In genomic region chr6:117264487-117265424, GRCh38 we compare ENCODE assay signal across 8 cellular contexts. TPM values are rescaled to one million over a fixed set of nuclear protein-coding genes. Genes with fewer than 3 reads are reported as not detected.
DNase-seq lines count a peak whose midpoint lies in the region; ATAC-seq and TF ChIP-seq lines count a peak whose summit lies in the region.

No MANE protein-coding gene starts in this region.

- peaks cover 81% of the 10 kb centered on the region for H3K27me3 Mint-ChIP-seq in T-helper 2 cell treated with Interferon-gamma antibody and Interleukin-4, amounts not matched to agents 5 μg/mL and 100 μg/mL, for 36 hours (ENCODE audit: low read depth)

- TF ChIP-seq CTCF in GM10266 (IDR thresholded peaks at IDR 0.05; ENCODE audit: control insufficient read depth, insufficient read depth, low read depth, missing control alignments): no peak

- H3K9me3 Mint-ChIP-seq in T-helper 2 cell treated with Interferon-gamma antibody and Interleukin-4, amounts not matched to agents 5 μg/mL and 100 μg/mL, for 36 hours: no peaks in the 10 kb centered on the region

- peaks cover 2% of the 10 kb centered on the region for H3K36me3 Mint-ChIP-seq in T-helper 2 cell treated with Interferon-gamma antibody and Interleukin-4, amounts not matched to agents 5 μg/mL and 100 μg/mL, for 36 hours (ENCODE audit: low read depth)

- peaks cover 10% of the 10 kb centered on the region for H3K4me1 Mint-ChIP-seq in T-helper 2 cell treated with Interferon-gamma antibody and Interleukin-4, amounts not matched to agents 5 μg/mL and 100 μg/mL, for 36 hours (ENCODE audit: low read depth)

- ATAC-seq in HG02588 (IDR thresholded peaks at IDR 0.05; ENCODE audit: unreplicated experiment) (peak; percentile 69), Right ventricle myocardium superior (ENCODE audit: poor library complexity) (peak; percentile 32), HG03469 (IDR thresholded peaks at IDR 0.05; ENCODE audit: unreplicated experiment) (no peak)

- intact Hi-C loops in Right ventricle myocardium superior (cut with DNase I): no loop called here

- DNase-seq in GM10266 (ENCODE audit: extremely low spot score) (peak; percentile 64), Right ventricle myocardium superior (peak; percentile 33), retina (peak; percentile 84)
- DNase-seq in T-helper 2 cell treated with Interferon-gamma antibody and Interleukin-4, amounts not matched to agents 5 μg/mL and 100 μg/mL, for 36 hours (ENCODE audit: low spot score): no peak
- no peak for DNase-seq in activated effector memory CD4-positive, alpha-beta T cell treated with anti-CD3 and anti-CD28 coated beads, Interleukin-2, amount 50 U/mL, for 16 hours
- DNase-seq in central memory CD4-positive, alpha-beta T cell: no peak

- no peak overlapping the region for H3K27ac Mint-ChIP-seq in T-helper 2 cell treated with Interferon-gamma antibody and Interleukin-4, amounts not matched to agents 5 μg/mL and 100 μg/mL, for 36 hours

- peak overlapping the region; percentile 73 for H3K4me3 Mint-ChIP-seq in T-helper 2 cell treated with Interferon-gamma antibody and Interleukin-4, amounts not matched to agents 5 μg/mL and 100 μg/mL, for 36 hours

RNA-seq across cellular contexts. Expression of gene VGLL2, which starts 0.6 kb away (rescaled TPM):
- not detected for total RNA-seq in Right ventricle myocardium superior

Comparison
In these comparisons a context has a peak if more than half of its experiments do, and no peak if none do; other contexts are left out.
1. DNase-seq: peak in GM10266 (single experiment), Right ventricle myocardium superior (single experiment) and retina (single experiment); none in T-helper 2 cell treated with Interferon-gamma antibody and Interleukin-4, amounts not matched to agents 5 μg/mL and 100 μg/mL, for 36 hours (single experiment), activated effector memory CD4-positive, alpha-beta T cell treated with anti-CD3 and anti-CD28 coated beads, Interleukin-2, amount 50 U/mL, for 16 hours (single experiment) and central memory CD4-positive, alpha-beta T cell (single experiment).